In the genomic region with DNA sequence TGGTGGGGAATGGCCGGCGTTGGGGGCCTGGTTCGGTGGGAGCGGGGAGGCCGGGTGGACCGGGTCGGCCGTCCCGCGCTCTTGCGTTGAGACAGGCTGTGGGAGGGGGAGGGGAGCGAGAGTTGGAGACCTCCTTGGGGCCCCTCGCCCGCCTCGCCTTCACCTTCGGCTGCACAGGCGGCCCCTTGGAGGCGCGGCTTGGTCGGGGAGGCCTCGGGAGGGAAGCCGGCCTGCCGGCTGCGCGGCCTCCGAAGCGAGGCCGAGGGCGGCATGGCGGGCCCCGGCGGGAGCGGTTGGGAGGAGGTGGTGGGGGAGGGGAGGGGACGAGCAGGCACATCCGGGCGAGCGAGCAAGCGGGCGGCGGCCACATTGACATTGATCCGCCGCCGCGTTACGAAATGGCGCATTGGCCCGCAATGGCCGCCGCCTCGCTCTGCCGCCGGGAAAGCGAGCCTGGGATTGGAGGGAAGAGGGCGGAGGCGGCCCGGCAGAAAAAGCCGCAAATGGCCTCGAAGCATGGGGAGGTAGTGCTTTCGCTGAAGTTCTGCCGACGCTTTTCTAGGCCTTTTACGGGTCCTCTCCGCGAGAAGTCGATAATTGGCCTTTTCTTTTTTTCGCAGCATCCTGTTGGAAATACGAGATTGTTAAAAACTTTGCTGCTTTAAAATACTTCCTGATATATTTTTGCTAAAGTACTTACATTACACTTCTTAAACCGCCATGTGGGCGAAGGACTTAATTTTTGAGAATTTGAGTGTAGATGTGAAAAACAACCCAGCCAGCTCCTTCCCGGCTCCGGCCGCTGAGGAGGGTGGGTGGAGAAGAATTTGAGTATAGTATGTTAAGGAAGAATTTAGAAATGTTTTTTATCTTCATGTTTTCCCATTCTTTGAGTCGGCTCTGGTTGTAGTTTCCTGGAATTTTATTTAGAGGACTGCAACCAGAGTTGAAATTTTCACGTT, we compare ENCODE assay signal across 8 cellular contexts. TPM values are rescaled to one million over a fixed set of nuclear protein-coding genes. Genes with fewer than 3 reads are reported as not detected.
DNase-seq lines count a peak whose midpoint lies in the region; ATAC-seq and TF ChIP-seq lines count a peak whose summit lies in the region.

No MANE protein-coding gene starts in this region.

- H2BK12ac ChIP-seq in neuronal stem cell (ENCODE audit: low read length): no peak overlapping the region

- no peaks in the 10 kb centered on the region for H3K27me3 ChIP-seq in HAP-1 (ENCODE audit: low read depth)
- no peaks in the 10 kb centered on the region for H3K27me3 ChIP-seq in foreskin keratinocyte
- no peaks in the 10 kb centered on the region for H3K27me3 ChIP-seq in neuronal stem cell (ENCODE audit: control insufficient read depth in 3 of 3, insufficient read depth in 3 of 3, low read depth in 1 of 3, low read length in 3 of 3)

- peak overlapping the region; percentile 82 for H3K4me3 ChIP-seq in HAP-1
- peak overlapping the region; percentile 69 to 85 for H3K4me3 ChIP-seq in neuronal stem cell (ENCODE audit: low read length in 2 of 2)

- peaks cover 19% of the 10 kb centered on the region for H3K4me1 ChIP-seq in HAP-1
- H3K4me1 ChIP-seq in foreskin keratinocyte: no peaks in the 10 kb centered on the region
- peaks cover 0 to 1% of the 10 kb centered on the region in 2 donors for H3K4me1 ChIP-seq in neuronal stem cell (ENCODE audit: control insufficient read depth in 2 of 2, insufficient read depth in 1 of 2, low read depth in 1 of 2, low read length in 2 of 2)

- H2BK15ac ChIP-seq in neuronal stem cell (ENCODE audit: low read length): no peak overlapping the region

- H2BK5ac ChIP-seq in neuronal stem cell (ENCODE audit: low read length): peak overlapping the region; percentile 88

- H4K91ac ChIP-seq in neuronal stem cell (ENCODE audit: low read depth, low read length, poor library complexity): no peak overlapping the region

- H3K36me3 ChIP-seq in HAP-1 (replicated peaks) (peaks cover 49% of the 10 kb centered on the region), neuronal stem cell (replicated peaks in 1 of 2; ENCODE audit: control insufficient read depth in 2 of 2, insufficient read depth in 2 of 2, low read length in 2 of 2) (peaks cover 11 to 47% of the 10 kb centered on the region in 2 donors)

- in situ Hi-C loops in HAP-1 (cut with MboI; ENCODE audit: low sequenced_read_pairs): loop anchor here (5.0 kb wide), 1 partner anchor 46 kb away; no protein-coding TSS in a partner anchor

- DNase-seq in GDM1 (lab: John Stamatoyannopoulos, UW): peak; percentile 85
- peak; percentile 83 to 96 for DNase-seq in HAP-1 (ENCODE audit: low spot score in 2 of 2)
- DNase-seq in M059J (ENCODE audit: low read depth): peak; percentile 81
- peak; percentile 9 for DNase-seq in SHP77 treated with DMSO at 0.1 percent for 48 hours (lab: John Stamatoyannopoulos, UW)
- DNase-seq in activated gamma-delta T cell treated with Interleukin-2 at 50 U/mL for 16 hours: peak; percentile 89
- DNase-seq in foreskin keratinocyte: peak; percentile 57 to 81
- DNase-seq in neuronal stem cell (ENCODE audit: low spot score): peak; percentile 87
- peak; percentile 80 for DNase-seq in stromal cell of bone marrow (ENCODE audit: low read depth)

- no peak overlapping the region for H4K8ac ChIP-seq in neuronal stem cell (ENCODE audit: low read depth, low read length)

- H2BK120ac ChIP-seq in neuronal stem cell (ENCODE audit: low read depth, low read length): no peak overlapping the region

- no peaks in the 10 kb centered on the region for H3K9me3 ChIP-seq in HAP-1
- H3K9me3 ChIP-seq in neuronal stem cell (replicated peaks in 1 of 2; ENCODE audit: control insufficient read depth in 2 of 2, insufficient read depth in 1 of 2, low read depth in 1 of 2, low read length in 2 of 2): no peaks in the 10 kb centered on the region

- TF ChIP-seq CTCF in foreskin keratinocyte (conservative IDR thresholded peaks at IDR 0.05): no peak

- ATAC-seq in foreskin keratinocyte: peak; percentile 70

- H2AFZ ChIP-seq in neuronal stem cell (ENCODE audit: low read length): peak overlapping the region; percentile 88

- peak overlapping the region; percentile 97 for H3K9ac ChIP-seq in neuronal stem cell (ENCODE audit: low read depth, low read length, poor library complexity)

- H3K27ac ChIP-seq in foreskin keratinocyte: peak overlapping the region; percentile 96
- peak overlapping the region; percentile 97 for H3K27ac ChIP-seq in neuronal stem cell (replicated peaks; ENCODE audit: low read length)

- peak overlapping the region; percentile 99 for H3K18ac ChIP-seq in neuronal stem cell (ENCODE audit: low read length)

- peak overlapping the region; percentile 83 for H2AK5ac ChIP-seq in neuronal stem cell (ENCODE audit: low read depth, low read length)

- peaks cover 2% of the 10 kb centered on the region for H3K79me1 ChIP-seq in neuronal stem cell (ENCODE audit: low read depth, low read length)

- H3K4me2 ChIP-seq in neuronal stem cell (ENCODE audit: insufficient read depth, low read length, poor library complexity, severe bottlenecking): peak overlapping the region; percentile 54

- no CpG with 5 or more reads among the region's 74 CpGs for WGBS in neuronal stem cell (ENCODE audit: extremely low coverage in 2 of 2, insufficient read length in 2 of 2, insufficient replicate concordance in 1 of 2), 2 donors

- H3K14ac ChIP-seq in neuronal stem cell (ENCODE audit: low read length): no peak overlapping the region

- H3K23ac ChIP-seq in neuronal stem cell (ENCODE audit: low read depth, low read length, poor library complexity): peak overlapping the region; percentile 80

- peak overlapping the region; percentile 97 for H3K4ac ChIP-seq in neuronal stem cell (ENCODE audit: low read length)

RNA-seq across cellular contexts. Expression of a gene that starts 0.6 kb away (rescaled TPM):
- 28.6 and 61.6 TPM in 2 replicates for total RNA-seq in M059J (2014; rRNA removed; shearing (Covaris generic))
- total RNA-seq in foreskin keratinocyte: 140 and 159 TPM in 2 replicates
- polyA plus RNA-seq in foreskin keratinocyte: 417 and 454 TPM in 2 replicates
- 314 TPM for polyA plus RNA-seq in neuronal stem cell (2013, experiment 1 of 2)
- polyA plus RNA-seq in neuronal stem cell (2013, experiment 2 of 2): 322 TPM

RNA-seq across cellular contexts. Expression of a gene that starts 51.4 kb away (rescaled TPM):
- total RNA-seq in M059J (2014; rRNA removed; shearing (Covaris generic)): 66.0 and 68.6 TPM in 2 replicates
- total RNA-seq in foreskin keratinocyte: 85.0 TPM in 2 replicates
- 47.1 and 59.4 TPM in 2 replicates for polyA plus RNA-seq in foreskin keratinocyte
- polyA plus RNA-seq in neuronal stem cell (2013, experiment 1 of 2): 22.7 TPM
- polyA plus RNA-seq in neuronal stem cell (2013, experiment 2 of 2): 24.5 TPM

Comparison
In these comparisons a context has a peak if more than half of its experiments do, and no peak if none do; other contexts are left out.
1. Peak in every context shown above with its lines: DNase-seq, ATAC-seq, H3K4me3 ChIP-seq and H3K27ac ChIP-seq.
2. DNase-seq: peak in every context shown above with its lines; median percentile 90 in HAP-1; 89 in activated gamma-delta T cell treated with Interleukin-2 at 50 U/mL for 16 hours; 87 in neuronal stem cell; 85 in GDM1; 81 in M059J; 80 in stromal cell of bone marrow; 69 in foreskin keratinocyte; 9 in SHP77 treated with DMSO at 0.1 percent for 48 hours.